ENCODE assay signal across 40 cellular contexts in genomic region chr6:33502486-33502885, GRCh38.
"Had no signal": no experiment of that assay in that cellular context is flagged by ENCODE, and none has a peak within 500 bp of the region (broad histone marks: within the 10 kb centered on the region; RNA-seq: fewer than 3 reads in every experiment).

No MANE protein-coding gene starts in this region.

- H3K27ac Mint-ChIP-seq: activated B cell treated with CpG ODN at 0.5 μM for 24 hours; activated CD4-positive, alpha-beta memory T cell treated with anti-CD3 and anti-CD28 coated beads for 36 hours; activated CD4-positive, alpha-beta T cell treated with anti-CD3 and anti-CD28 coated beads, Interleukin-2, amount 10 ng/mL, durations not matched to agents 24 days and 14 days; activated CD8-positive, alpha-beta T cell treated with anti-CD3 and anti-CD28 coated beads for 36 hours; activated naive CD4-positive, alpha-beta T cell treated with anti-CD3 and anti-CD28 coated beads, Interleukin-2, amount 10 ng/mL, durations not matched to agents 7 days and 5 days; activated naive CD4-positive, alpha-beta T cell treated with anti-CD3 and anti-CD28 coated beads, Interleukin-2, amount 50 U/mL, for 24 hours; activated naive CD8-positive, alpha-beta T cell; activated naive CD8-positive, alpha-beta T cell treated with anti-CD3 and anti-CD28 coated beads, Interleukin-2, amount 10 ng/mL, durations not matched to agents 7 days and 5 days; activated naive CD8-positive, alpha-beta T cell treated with anti-CD3 and anti-CD28 coated beads, Interleukin-2, amount 50 U/mL, for 24 hours; activated T-cell treated with anti-CD3 and anti-CD28 coated beads, Interleukin-2, amount 50 U/mL, for 72 hours; activated T-helper 1 cell treated with anti-CD3 and anti-CD28 coated beads, Interleukin-12 subunit alpha, Interleukin-12 subunit beta, Interleukin-2, Interleukin-4 antibody, amounts not matched to agents 30 ng/mL and 10 ng/mL and 1 ng/mL, durations not matched to agents 14 hours and 24 hours and 36 hours; activated T-helper 17 cell treated with anti-CD3 and anti-CD28 coated beads, Interleukin-2, amount 50 U/mL, for 72 hours; T-helper 1 cell treated with Interleukin-12 subunit alpha and Interleukin-12 subunit beta and Interleukin-4 antibody, amounts not matched to agents 30 μg/mL and 1 μg/mL, for 36 hours; T-helper 2 cell treated with Interferon-gamma antibody and Interleukin-4, amounts not matched to agents 5 μg/mL and 100 μg/mL, for 36 hours had no signal

- H3K9me3 Mint-ChIP-seq: activated B cell treated with CpG ODN at 0.5 μM for 24 hours; activated CD8-positive, alpha-beta T cell treated with anti-CD3 and anti-CD28 coated beads for 36 hours; activated naive CD4-positive, alpha-beta T cell treated with anti-CD3 and anti-CD28 coated beads, Interleukin-2, amount 50 U/mL, for 24 hours; activated naive CD8-positive, alpha-beta T cell treated with anti-CD3 and anti-CD28 coated beads, Interleukin-2, amount 50 U/mL, for 24 hours; activated T-cell treated with anti-CD3 and anti-CD28 coated beads, Interleukin-2, amount 50 U/mL, for 4 hours; activated T-helper 1 cell treated with anti-CD3 and anti-CD28 coated beads, Interleukin-12 subunit alpha, Interleukin-12 subunit beta, Interleukin-2, Interleukin-4 antibody, amounts not matched to agents 30 ng/mL and 10 ng/mL and 1 ng/mL, durations not matched to agents 14 hours and 24 hours and 36 hours; activated T-helper 17 cell treated with anti-CD3 and anti-CD28 coated beads, Interleukin-2, amount 50 U/mL, for 72 hours; central memory CD8-positive, alpha-beta T cell; T-helper 1 cell treated with Interleukin-12 subunit alpha and Interleukin-12 subunit beta and Interleukin-4 antibody, amounts not matched to agents 30 μg/mL and 1 μg/mL, for 36 hours; T-helper 2 cell treated with Interferon-gamma antibody and Interleukin-4, amounts not matched to agents 5 μg/mL and 100 μg/mL, for 36 hours had no signal

- DNase-seq: activated B cell treated with CpG ODN at 0.5 μM for 24 hours; activated CD4-positive, alpha-beta memory T cell treated with anti-CD3 and anti-CD28 coated beads for 36 hours; activated CD4-positive, alpha-beta T cell treated with anti-CD3 and anti-CD28 coated beads for 4 hours; activated CD4-positive, alpha-beta T cell treated with anti-CD3 and anti-CD28 coated beads, Interleukin-2, amount 10 ng/mL, durations not matched to agents 24 days and 14 days; activated CD4-positive, alpha-beta T cell treated with anti-CD3 and anti-CD28 coated beads, Interleukin-2, amount 50 U/mL, for 1 hour; activated CD4-positive, alpha-beta T cell treated with anti-CD3 and anti-CD28 coated beads, Interleukin-2, amount 50 U/mL, for 4 hours; activated CD4-positive, CD25-positive, alpha-beta regulatory T cell treated with anti-CD3 and anti-CD28 coated beads, Interleukin-2, amount 50 U/mL, for 72 hours; activated CD8-positive, alpha-beta memory T cell treated with anti-CD3 and anti-CD28 coated beads, Interleukin-2, amount 50 U/mL, for 4 hours; activated CD8-positive, alpha-beta T cell treated with anti-CD3 and anti-CD28 coated beads for 36 hours; activated effector memory CD4-positive, alpha-beta T cell treated with anti-CD3 and anti-CD28 coated beads, Interleukin-2, amount 50 U/mL, for 16 hours; activated gamma-delta T cell treated with Interleukin-2 at 50 U/mL for 16 hours; activated naive CD4-positive, alpha-beta T cell; activated naive CD4-positive, alpha-beta T cell treated with anti-CD3 and anti-CD28 coated beads, Interleukin-2, amount 10 ng/mL, durations not matched to agents 7 days and 5 days; activated naive CD8-positive, alpha-beta T cell treated with anti-CD3 and anti-CD28 coated beads, Interleukin-2, amount 10 ng/mL, durations not matched to agents 7 days and 5 days; activated naive CD8-positive, alpha-beta T cell treated with anti-CD3 and anti-CD28 coated beads, Interleukin-2, amount 50 U/mL, for 24 hours; activated T-cell treated with anti-CD3 and anti-CD28 coated beads for 4 hours; activated T-cell treated with anti-CD3 and anti-CD28 coated beads, Interleukin-2, amount 50 U/mL, for 1 hour; activated T-cell treated with anti-CD3 and anti-CD28 coated beads, Interleukin-2, amount 50 U/mL, for 4 hours; activated T-cell treated with anti-CD3 and anti-CD28 coated beads, Interleukin-2, amount 50 U/mL, for 72 hours; amniotic stem cell; aorta; body of pancreas; brain microvascular endothelial cell; caudate nucleus; cerebellar nuclear complex; T-helper 1 cell; T-helper 2 cell; T-helper 9 cell had no signal

- FAIRE-seq: astrocyte, bronchial epithelial cell, TTC549 had no signal

- H3K27me3 Mint-ChIP-seq: activated CD4-positive, alpha-beta memory T cell treated with anti-CD3 and anti-CD28 coated beads for 36 hours; activated CD8-positive, alpha-beta T cell treated with anti-CD3 and anti-CD28 coated beads for 36 hours; activated naive CD4-positive, alpha-beta T cell treated with anti-CD3 and anti-CD28 coated beads, Interleukin-2, amount 50 U/mL, for 24 hours; activated naive CD8-positive, alpha-beta T cell; activated naive CD8-positive, alpha-beta T cell treated with anti-CD3 and anti-CD28 coated beads, Interleukin-2, amount 50 U/mL, for 24 hours; central memory CD8-positive, alpha-beta T cell had no signal

- H3K36me3 Mint-ChIP-seq: activated CD4-positive, alpha-beta memory T cell treated with anti-CD3 and anti-CD28 coated beads for 36 hours; activated naive CD4-positive, alpha-beta T cell treated with anti-CD3 and anti-CD28 coated beads, Interleukin-2, amount 10 ng/mL, durations not matched to agents 7 days and 5 days; activated naive CD4-positive, alpha-beta T cell treated with anti-CD3 and anti-CD28 coated beads, Interleukin-2, amount 50 U/mL, for 24 hours; activated naive CD8-positive, alpha-beta T cell treated with anti-CD3 and anti-CD28 coated beads, Interleukin-2, amount 10 ng/mL, durations not matched to agents 7 days and 5 days had no signal

- H3K4me1 ChIP-seq: body of pancreas had no signal

- H3K27me3 ChIP-seq: body of pancreas, brain microvascular endothelial cell, cardiac muscle cell had no signal

- H3K4me3 ChIP-seq: body of pancreas, cardiac muscle cell had no signal

- H3K36me3 ChIP-seq: brain microvascular endothelial cell, cardiac muscle cell had no signal

- H3K27ac ChIP-seq: body of pancreas, brain microvascular endothelial cell, cardiac muscle cell, VCaP had no signal

- H3K4me3 Mint-ChIP-seq: activated B cell treated with CpG ODN at 0.5 μM for 24 hours; activated CD4-positive, alpha-beta memory T cell treated with anti-CD3 and anti-CD28 coated beads for 36 hours; activated CD4-positive, alpha-beta T cell treated with anti-CD3 and anti-CD28 coated beads, Interleukin-2, amount 10 ng/mL, durations not matched to agents 24 days and 14 days; activated CD8-positive, alpha-beta T cell treated with anti-CD3 and anti-CD28 coated beads for 36 hours; activated naive CD4-positive, alpha-beta T cell treated with anti-CD3 and anti-CD28 coated beads, Interleukin-2, amount 10 ng/mL, durations not matched to agents 7 days and 5 days; activated naive CD4-positive, alpha-beta T cell treated with anti-CD3 and anti-CD28 coated beads, Interleukin-2, amount 50 U/mL, for 24 hours; activated naive CD8-positive, alpha-beta T cell; activated naive CD8-positive, alpha-beta T cell treated with anti-CD3 and anti-CD28 coated beads, Interleukin-2, amount 10 ng/mL, durations not matched to agents 7 days and 5 days; activated naive CD8-positive, alpha-beta T cell treated with anti-CD3 and anti-CD28 coated beads, Interleukin-2, amount 50 U/mL, for 24 hours; activated T-cell treated with anti-CD3 and anti-CD28 coated beads, Interleukin-2, amount 50 U/mL, for 4 hours; activated T-cell treated with anti-CD3 and anti-CD28 coated beads, Interleukin-2, amount 50 U/mL, for 72 hours; activated T-helper 1 cell treated with anti-CD3 and anti-CD28 coated beads, Interleukin-12 subunit alpha, Interleukin-12 subunit beta, Interleukin-2, Interleukin-4 antibody, amounts not matched to agents 30 ng/mL and 10 ng/mL and 1 ng/mL, durations not matched to agents 14 hours and 24 hours and 36 hours; activated T-helper 17 cell treated with anti-CD3 and anti-CD28 coated beads, Interleukin-2, amount 50 U/mL, for 72 hours; central memory CD8-positive, alpha-beta T cell; T-helper 1 cell treated with Interleukin-12 subunit alpha and Interleukin-12 subunit beta and Interleukin-4 antibody, amounts not matched to agents 30 μg/mL and 1 μg/mL, for 36 hours; T-helper 2 cell treated with Interferon-gamma antibody and Interleukin-4, amounts not matched to agents 5 μg/mL and 100 μg/mL, for 36 hours had no signal

- H3K9me3 ChIP-seq: body of pancreas had no signal

- H3K4me1 Mint-ChIP-seq: activated B cell treated with CpG ODN at 0.5 μM for 24 hours; activated CD4-positive, alpha-beta T cell treated with anti-CD3 and anti-CD28 coated beads, Interleukin-2, amount 10 ng/mL, durations not matched to agents 24 days and 14 days; activated naive CD4-positive, alpha-beta T cell treated with anti-CD3 and anti-CD28 coated beads, Interleukin-2, amount 10 ng/mL, durations not matched to agents 7 days and 5 days; activated naive CD4-positive, alpha-beta T cell treated with anti-CD3 and anti-CD28 coated beads, Interleukin-2, amount 50 U/mL, for 24 hours; activated naive CD8-positive, alpha-beta T cell treated with anti-CD3 and anti-CD28 coated beads, Interleukin-2, amount 10 ng/mL, durations not matched to agents 7 days and 5 days; activated naive CD8-positive, alpha-beta T cell treated with anti-CD3 and anti-CD28 coated beads, Interleukin-2, amount 50 U/mL, for 24 hours; activated T-helper 17 cell treated with anti-CD3 and anti-CD28 coated beads, Interleukin-2, amount 50 U/mL, for 72 hours; central memory CD8-positive, alpha-beta T cell had no signal
